In the genomic region with DNA sequence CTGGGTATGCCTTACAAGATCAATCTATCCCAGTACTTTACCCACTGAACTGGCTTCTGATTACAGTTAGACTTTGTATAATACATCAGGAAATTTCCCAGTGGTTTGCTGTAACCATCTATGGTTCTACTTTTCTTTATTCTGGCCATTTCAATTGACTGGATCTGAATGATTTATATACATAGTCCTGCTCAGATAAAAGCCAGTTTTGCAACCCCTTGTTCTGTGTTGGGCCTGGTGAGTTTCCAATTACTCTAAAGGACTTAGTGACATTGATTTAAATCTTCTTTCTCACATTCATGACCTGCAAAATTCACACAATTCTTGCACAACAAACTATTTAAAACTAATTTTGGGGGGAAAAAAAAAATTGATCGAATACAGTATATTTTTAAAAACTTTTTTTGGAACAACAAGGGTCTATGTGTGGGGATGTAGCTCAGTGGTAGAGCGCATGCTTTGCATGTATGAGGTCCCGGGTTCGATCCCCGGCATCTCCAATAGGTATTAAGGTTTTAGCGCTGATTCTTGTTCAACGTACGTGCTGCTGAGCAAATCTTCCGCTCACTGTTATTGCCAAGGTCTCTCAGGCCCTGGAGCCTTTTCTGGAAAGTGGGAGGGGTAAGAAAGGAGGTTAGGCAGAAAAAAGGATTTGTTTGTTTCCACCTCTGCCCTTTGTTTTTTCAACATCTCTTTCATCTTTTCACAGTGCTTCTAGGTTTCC, we compare ENCODE assay signal across 8 cellular contexts.
DNase-seq lines count a peak whose midpoint lies in the region; ATAC-seq, FAIRE-seq and TF ChIP-seq lines count a peak whose summit lies in the region.

No MANE protein-coding gene starts in this region.

- dilution Hi-C loops in keratinocyte (cut with MboI; ENCODE audit: extremely low pct_ligation_motif_present, low sequenced_read_pairs), result no loop called here

- H3K27ac ChIP-seq in WERI-Rb-1 (no peak overlapping the region), keratinocyte (ENCODE audit: control insufficient read depth, insufficient read depth, low read length) (peak overlapping the region; percentile 49), esophagus muscularis mucosa (replicated peaks in 1 of 4) (no peak overlapping the region), coronary artery (no peak overlapping the region), esophagus squamous epithelium (no peak overlapping the region)

- TF ChIP-seq CTCF in WERI-Rb-1 (IDR thresholded peaks at IDR 0.05; ENCODE audit: low read depth, low read length), result no peak
- TF ChIP-seq CTCF in keratinocyte (optimal IDR thresholded peaks at IDR 0.05 in 1 of 3, IDR thresholded peaks at IDR 0.05 in 1 of 3, conservative IDR thresholded peaks at IDR 0.05 in 1 of 3; ENCODE audit: extremely low read depth in 1 of 3, insufficient read depth in 2 of 3, low read length in 3 of 3), result no peak
- no peak for TF ChIP-seq CTCF in esophagus muscularis mucosa (IDR thresholded peaks at IDR 0.05)
- TF ChIP-seq CTCF in coronary artery (IDR thresholded peaks at IDR 0.05), result no peak
- TF ChIP-seq CTCF in esophagus squamous epithelium (IDR thresholded peaks at IDR 0.05), result no peak

- H3K9me3 ChIP-seq in WERI-Rb-1 (ENCODE audit: severe bottlenecking) (peaks cover 10% of the 10 kb centered on the region), keratinocyte (ENCODE audit: control insufficient read depth, low read depth, low read length) (no peaks in the 10 kb centered on the region), esophagus muscularis mucosa (no peaks in the 10 kb centered on the region), esophagus squamous epithelium (no peaks in the 10 kb centered on the region)

- DNase-seq in EH (ENCODE audit: low read depth) (peak; percentile 69), WERI-Rb-1 (peak; percentile 56), keratinocyte (ENCODE audit: low read depth, low spot score) (peak; percentile 75), esophagus muscularis mucosa (ENCODE audit: extremely low spot score) (no peak), coronary artery (ENCODE audit: low spot score) (no peak), esophagus squamous epithelium (lab: John Stamatoyannopoulos, UW) (no peak)
- DNase-seq in Jurkat, Clone E6-1 (ENCODE audit: low read depth, low spot score), result peak; percentile 71

- H3K4me1 ChIP-seq in keratinocyte (ENCODE audit: control insufficient read depth, extremely low read depth, insufficient read depth, low read length) (no peaks in the 10 kb centered on the region), esophagus muscularis mucosa (peaks cover 0 to 4% (median 1%) of the 10 kb centered on the region in 4 donors), esophagus squamous epithelium (peaks cover 0 to 3% (median 0%) of the 10 kb centered on the region in 3 donors)

- ATAC-seq in HG02642 (IDR thresholded peaks at IDR 0.05; ENCODE audit: poor library complexity, unreplicated experiment), result no peak

- WGBS in esophagus muscularis mucosa, result 15% methylated on average over 9 of the region's 9 CpGs
- 10 to 18% methylated on average over 9 of the region's 9 CpGs for WGBS in esophagus squamous epithelium, 2 donors

- no peak overlapping the region for H3K4me3 ChIP-seq in Jurkat, Clone E6-1 (ENCODE audit: low read length)
- H3K4me3 ChIP-seq in WERI-Rb-1 (ENCODE audit: low read depth, low read length), result no peak overlapping the region
- H3K4me3 ChIP-seq in keratinocyte (ENCODE audit: control insufficient read depth in 2 of 3, extremely low read depth in 1 of 3, insufficient read depth in 2 of 3, low read depth in 1 of 3, low read length in 3 of 3), result peak overlapping the region in 1 of 3 experiments; percentile 26
- H3K4me3 ChIP-seq in esophagus muscularis mucosa, result no peak overlapping the region
- H3K4me3 ChIP-seq in coronary artery, result no peak overlapping the region
- H3K4me3 ChIP-seq in esophagus squamous epithelium, result no peak overlapping the region

- TF ChIP-seq POLR2A in esophagus muscularis mucosa (IDR thresholded peaks at IDR 0.05; ENCODE audit: low read depth) (no peak), esophagus squamous epithelium (IDR thresholded peaks at IDR 0.05) (no peak)

- H3K9ac ChIP-seq in keratinocyte (ENCODE audit: control insufficient read depth, extremely low read depth, insufficient read depth, low read length), result no peak overlapping the region

- no peaks in the 10 kb centered on the region for H3K9me1 ChIP-seq in keratinocyte (ENCODE audit: control insufficient read depth, extremely low read depth, insufficient read depth, low read length)

- H3K27me3 ChIP-seq in WERI-Rb-1 (ENCODE audit: insufficient read depth, low read depth, severe bottlenecking), result no peaks in the 10 kb centered on the region
- no peaks in the 10 kb centered on the region for H3K27me3 ChIP-seq in keratinocyte (ENCODE audit: control insufficient read depth, extremely low read depth, insufficient read depth, low read length)
- H3K27me3 ChIP-seq in esophagus muscularis mucosa, result peaks cover 0 to 45% (median 2%) of the 10 kb centered on the region in 4 donors
- peaks cover 0 to 39% (median 5%) of the 10 kb centered on the region in 4 donors for H3K27me3 ChIP-seq in esophagus squamous epithelium

- intact Hi-C loops in esophagus muscularis mucosa (cut with DNase I) (no loop called here), esophagus squamous epithelium (cut with DNase I) (no loop called here)

- TF ChIP-seq EP300 in esophagus muscularis mucosa (IDR thresholded peaks at IDR 0.05), result no peak

- 0 out of 2 replicates have a peak, but pooled peaks cover under 1% of the 10 kb centered on the region for H3K36me3 ChIP-seq in WERI-Rb-1
- no peaks in the 10 kb centered on the region for H3K36me3 ChIP-seq in keratinocyte (ENCODE audit: control insufficient read depth in 2 of 2, extremely low read depth in 1 of 2, insufficient read depth in 2 of 2, low read length in 2 of 2)
- no peaks in the 10 kb centered on the region for H3K36me3 ChIP-seq in esophagus muscularis mucosa
- H3K36me3 ChIP-seq in esophagus squamous epithelium, result no peaks in the 10 kb centered on the region

- H3K4me2 ChIP-seq in keratinocyte (ENCODE audit: control insufficient read depth, extremely low read depth, insufficient read depth, low read depth, low read length), result peak overlapping the region; percentile 48

- H3K79me2 ChIP-seq in keratinocyte (ENCODE audit: control insufficient read depth, insufficient read depth, low read length), result no peaks in the 10 kb centered on the region

- no peak overlapping the region for H2AFZ ChIP-seq in keratinocyte (ENCODE audit: control insufficient read depth, low read length)

- peak; percentile 23 for FAIRE-seq in keratinocyte (lab: Jason Lieb, UNC)

- H4K20me1 ChIP-seq in keratinocyte (ENCODE audit: control insufficient read depth, extremely low read depth, insufficient read depth, low read length), result no peaks in the 10 kb centered on the region

Comparison
In these comparisons a context has a peak if more than half of its experiments do, and no peak if none do; other contexts are left out.
1. DNase-seq: peak in EH (single experiment), Jurkat, Clone E6-1 (single experiment), WERI-Rb-1 (single experiment) and keratinocyte (single experiment); none in esophagus muscularis mucosa (single experiment), coronary artery (single experiment) and esophagus squamous epithelium (single experiment).